22 cellular contexts compared by ENCODE assay signal in genomic region chr16:50605733-50606430, GRCh38. TPM values are rescaled to one million over a fixed set of nuclear protein-coding genes. Genes with fewer than 3 reads are reported as not detected.
DNase-seq lines count a peak whose midpoint lies in the region; ATAC-seq and TF ChIP-seq lines count a peak whose summit lies in the region.
"Had no signal": no experiment of that assay in that cellular context is flagged by ENCODE, and none has a peak within 500 bp of the region (broad histone marks: within the 10 kb centered on the region; RNA-seq: fewer than 3 reads in every experiment).

No MANE protein-coding gene starts in this region.

- DNase-seq in mesothelial cell of epicardium (ENCODE audit: low spot score in 2 of 2, unreplicated experiment in 2 of 2) (no peak), sigmoid colon (no peak), aorta (no peak), upper lobe of right lung (no peak)
- DNase-seq in activated effector memory CD4-positive, alpha-beta T cell treated with Interleukin-2 at 50 U/mL for 16 hours, result no peak
- DNase-seq: BE2C, Caco-2, DND-41, GM23248, H9, HFFc6, KG1, NCI-H1092 treated with DMSO at 0.1 percent for 48 hours, NCI-H2029, NCI-H226, NCI-H524 treated with DMSO at 0.1 percent for 48 hours, NCI-H82 had no signal

- WGBS in sigmoid colon, 2 donors, result 89 to 93% methylated on average over 19 of the region's 19 CpGs
- WGBS in aorta, 2 donors, result 34 to 47% methylated on average over 19 of the region's 19 CpGs

- H3K36me3 Mint-ChIP-seq in brain (no peaks in the 10 kb centered on the region), mesothelial cell of epicardium (no peaks in the 10 kb centered on the region)

- H3K4me3 Mint-ChIP-seq in brain (no peak overlapping the region), mesothelial cell of epicardium (no peak overlapping the region)
- H3K4me3 Mint-ChIP-seq: H9, HFFc6 had no signal

- H3K27ac ChIP-seq in sigmoid colon (peak overlapping the region; percentile 89 to 94 (median 91)), aorta (ENCODE audit: low read depth in 1 of 2, low read length in 2 of 2) (peak overlapping the region in 1 of 2 donors; percentile 6), upper lobe of right lung (no peak overlapping the region)
- H3K27ac ChIP-seq: GM23248 had no signal

- H3K9me3 ChIP-seq in sigmoid colon (no peaks in the 10 kb centered on the region), aorta (ENCODE audit: control insufficient read depth, low read length) (no peaks in the 10 kb centered on the region), upper lobe of right lung (no peaks in the 10 kb centered on the region)
- H3K9me3 ChIP-seq: BE2C, Caco-2 had no signal

- H3K36me3 ChIP-seq in sigmoid colon, result no peaks in the 10 kb centered on the region
- H3K36me3 ChIP-seq in aorta (ENCODE audit: control insufficient read depth in 1 of 2, insufficient read depth in 2 of 2, low read length in 1 of 2), result no peaks in the 10 kb centered on the region
- H3K36me3 ChIP-seq in upper lobe of right lung, result no peaks in the 10 kb centered on the region
- H3K36me3 ChIP-seq: BE2C had no signal

- H3K4me1 ChIP-seq in sigmoid colon (peaks cover 0 to 100% (median 96%) of the 10 kb centered on the region in 4 donors), aorta (ENCODE audit: control insufficient read depth in 1 of 2, insufficient read depth in 2 of 2, low read length in 2 of 2) (peaks cover 0 to 3% of the 10 kb centered on the region in 2 donors), upper lobe of right lung (peaks cover 27% of the 10 kb centered on the region)
- H3K4me1 ChIP-seq: BE2C had no signal

- H3K27ac Mint-ChIP-seq in brain (peak overlapping the region in 3 of 5 experiments; percentile 31 to 67 (median 64)), mesothelial cell of epicardium (peak overlapping the region; percentile 43)
- H3K27ac Mint-ChIP-seq: H9, HFFc6 had no signal

- H3K27me3 ChIP-seq in sigmoid colon (no peaks in the 10 kb centered on the region), aorta (ENCODE audit: control insufficient read depth in 1 of 2, insufficient read depth in 2 of 2, low read length in 1 of 2) (no peaks in the 10 kb centered on the region), upper lobe of right lung (no peaks in the 10 kb centered on the region)
- H3K27me3 ChIP-seq: BE2C had no signal

- H3K9me3 Mint-ChIP-seq in brain, result no peaks in the 10 kb centered on the region
- no peaks in the 10 kb centered on the region for H3K9me3 Mint-ChIP-seq in mesothelial cell of epicardium
- H3K9me3 Mint-ChIP-seq: H9, HFFc6 had no signal

- TF ChIP-seq POLR2A in sigmoid colon (IDR thresholded peaks at IDR 0.05), result no peak

- no peak for TF ChIP-seq EP300 in sigmoid colon (IDR thresholded peaks at IDR 0.05)

- peak; percentile 19 for ATAC-seq in aorta (ENCODE audit: low FRiP score)
- no peak for ATAC-seq in GM21447 (IDR thresholded peaks at IDR 0.05; ENCODE audit: unreplicated experiment)
- no peak for ATAC-seq in upper lobe of right lung
- ATAC-seq: Panc1, SK-N-SH treated with all-trans-retinoic acid at 6 μM for 48 hours had no signal

- H3K4me1 Mint-ChIP-seq in brain (peaks cover 73% of the 10 kb centered on the region), mesothelial cell of epicardium (peaks cover 42% of the 10 kb centered on the region)

- H3K4me3 ChIP-seq in sigmoid colon (no peak overlapping the region), aorta (ENCODE audit: low read length in 2 of 2) (no peak overlapping the region), upper lobe of right lung (no peak overlapping the region)
- H3K4me3 ChIP-seq: GM23248 had no signal

- TF ChIP-seq CTCF in brain (conservative IDR thresholded peaks at IDR 0.05) (no peak), mesothelial cell of epicardium (IDR thresholded peaks at IDR 0.05; ENCODE audit: unreplicated experiment) (no peak), sigmoid colon (IDR thresholded peaks at IDR 0.05) (no peak), upper lobe of right lung (IDR thresholded peaks at IDR 0.05) (no peak)

- intact Hi-C loops in sigmoid colon (cut with DNase I) (no loop called here), aorta (cut with DNase I) (no loop called here), upper lobe of right lung (cut with DNase I) (no loop called here)

- H3K27me3 Mint-ChIP-seq in brain (peaks cover 2% of the 10 kb centered on the region), mesothelial cell of epicardium (ENCODE audit: low read depth) (no peaks in the 10 kb centered on the region)

RNA-seq across cellular contexts. Expression of gene NKD1, which starts 57.7 kb away (rescaled TPM):
- polyA plus RNA-seq in brain (ENCODE audit: insufficient read depth, low read depth, low replicate concordance) (3.0 TPM), sigmoid colon (1 to 10 TPM in 2 of 3 donors, under 1 TPM in 1; under 0.01 to 2.8 (median 1.5) TPM), aorta (1 to 10 TPM; 5.1 to 7.6 TPM)
- total RNA-seq in mesothelial cell of epicardium (60.1 to 63.0 TPM (median 61.5 TPM) in 3 replicates), sigmoid colon (10 to 100 TPM in 3 of 4 donors, 1 to 10 TPM in 1; 6.7 to 18.0 (median 11.5) TPM), aorta (10 to 100 TPM; 34.4 to 55.2 TPM), upper lobe of right lung (47.2 TPM)
- total RNA-seq: G401, GM23248, HFFc6 had no signal
- polyA plus RNA-seq: GM23248 had no signal
